Comparison of ENCODE assay signal across 11 cellular contexts in the genomic region with DNA sequence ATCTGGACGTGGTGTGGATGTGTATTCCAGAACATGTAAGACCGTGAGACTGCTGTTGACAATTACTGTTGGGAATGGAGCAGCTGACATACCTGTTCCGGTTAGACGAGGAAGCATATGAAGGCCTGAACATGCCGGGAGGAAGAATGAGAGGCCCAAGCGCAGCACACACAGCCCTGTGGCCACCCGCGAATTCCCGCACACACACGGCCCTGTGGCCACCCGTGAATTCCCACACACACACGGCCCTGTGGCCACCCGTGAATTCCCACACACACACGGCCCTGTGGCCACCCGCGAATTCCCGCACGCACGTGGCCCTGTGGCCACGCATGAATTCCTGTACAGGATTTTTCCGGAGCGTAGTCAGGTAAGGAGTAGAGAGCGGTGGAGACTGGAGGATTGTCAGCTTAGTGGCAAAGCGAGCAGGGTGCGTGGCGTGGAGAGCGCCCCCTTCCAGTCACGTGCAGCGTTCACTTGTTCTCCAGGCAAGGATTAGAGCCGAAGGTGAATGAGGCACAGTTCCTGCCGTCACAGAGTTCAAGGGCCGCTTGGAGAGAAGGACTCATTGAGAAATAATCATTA. TPM values are rescaled to one million over a fixed set of nuclear protein-coding genes. Genes with fewer than 3 reads are reported as not detected.
DNase-seq lines count a peak whose midpoint lies in the region; ATAC-seq, FAIRE-seq and TF ChIP-seq lines count a peak whose summit lies in the region.
"Had no signal": no experiment of that assay in that cellular context is flagged by ENCODE, and none has a peak within 500 bp of the region (broad histone marks: within the 10 kb centered on the region; RNA-seq: fewer than 3 reads in every experiment).

No MANE protein-coding gene starts in this region.

- peak overlapping the region; percentile 60 for H3K27ac Mint-ChIP-seq in activated naive CD4-positive, alpha-beta T cell treated with anti-CD3 and anti-CD28 coated beads for 36 hours
- H3K27ac Mint-ChIP-seq in activated naive CD4-positive, alpha-beta T cell treated with anti-CD3 and anti-CD28 coated beads, Interleukin-2, amount 10 ng/mL, durations not matched to agents 7 days and 5 days, result no peak overlapping the region

- no peaks in the 10 kb centered on the region for H3K27me3 Mint-ChIP-seq in activated naive CD4-positive, alpha-beta T cell treated with anti-CD3 and anti-CD28 coated beads for 36 hours (ENCODE audit: low read depth)
- no peaks in the 10 kb centered on the region for H3K27me3 Mint-ChIP-seq in activated naive CD4-positive, alpha-beta T cell treated with anti-CD3 and anti-CD28 coated beads, Interleukin-2, amount 10 ng/mL, durations not matched to agents 7 days and 5 days

- 77% methylated on average over 32 of the region's 32 CpGs for WGBS in liver

- H3K36me3 Mint-ChIP-seq in activated naive CD4-positive, alpha-beta T cell treated with anti-CD3 and anti-CD28 coated beads for 36 hours (ENCODE audit: low read depth), result peaks cover 21% of the 10 kb centered on the region
- peaks cover 35% of the 10 kb centered on the region for H3K36me3 Mint-ChIP-seq in activated naive CD4-positive, alpha-beta T cell treated with anti-CD3 and anti-CD28 coated beads, Interleukin-2, amount 10 ng/mL, durations not matched to agents 7 days and 5 days

- H3K4me1 Mint-ChIP-seq in activated naive CD4-positive, alpha-beta T cell treated with anti-CD3 and anti-CD28 coated beads for 36 hours (ENCODE audit: low read depth), result peaks cover 65% of the 10 kb centered on the region
- H3K4me1 Mint-ChIP-seq in activated naive CD4-positive, alpha-beta T cell treated with anti-CD3 and anti-CD28 coated beads, Interleukin-2, amount 10 ng/mL, durations not matched to agents 7 days and 5 days, result peaks cover 49% of the 10 kb centered on the region

- H3K36me3 ChIP-seq in liver (ENCODE audit: control insufficient read depth in 4 of 4, insufficient read depth in 3 of 4, low read depth in 1 of 4, low read length in 3 of 4), result no peaks in the 10 kb centered on the region

- TF ChIP-seq CTCF in liver (IDR thresholded peaks at IDR 0.05; ENCODE audit: low read depth, low read length, missing input control), result no peak

- no peak for TF ChIP-seq RAD21 in liver (IDR thresholded peaks at IDR 0.05)

- peaks cover 4 to 57% (median 39%) of the 10 kb centered on the region in 4 donors for H3K4me1 ChIP-seq in liver (ENCODE audit: control insufficient read depth in 4 of 4, insufficient read depth in 4 of 4, low read length in 3 of 4)

- no peaks in the 10 kb centered on the region for H3K9me3 ChIP-seq in liver (ENCODE audit: control insufficient read depth in 4 of 4, low read length in 3 of 4)

- FAIRE-seq in urothelium cell line (lab: Jason Lieb, UNC), result peak; percentile 83

- no peaks in the 10 kb centered on the region for H3K9me3 Mint-ChIP-seq in activated naive CD4-positive, alpha-beta T cell treated with anti-CD3 and anti-CD28 coated beads for 36 hours
- no peaks in the 10 kb centered on the region for H3K9me3 Mint-ChIP-seq in activated naive CD4-positive, alpha-beta T cell treated with anti-CD3 and anti-CD28 coated beads, Interleukin-2, amount 10 ng/mL, durations not matched to agents 7 days and 5 days
- H3K9me3 Mint-ChIP-seq: naive thymus-derived CD4-positive, alpha-beta T cell had no signal

- H3K9ac ChIP-seq in liver (ENCODE audit: low read depth in 1 of 2, low read length in 2 of 2), result no peak overlapping the region

- no peak overlapping the region for H3K4me3 Mint-ChIP-seq in activated naive CD4-positive, alpha-beta T cell treated with anti-CD3 and anti-CD28 coated beads for 36 hours
- H3K4me3 Mint-ChIP-seq in activated naive CD4-positive, alpha-beta T cell treated with anti-CD3 and anti-CD28 coated beads, Interleukin-2, amount 10 ng/mL, durations not matched to agents 7 days and 5 days, result no peak overlapping the region

- CTCF ChIA-PET in activated naive CD4-positive, alpha-beta T cell treated with anti-CD3 and anti-CD28 coated beads for 36 hours (lab: Charles Lee), result interaction anchor here (0.7 kb wide), 1 partner anchor 134 kb away, joined by 3 read pairs; no protein-coding TSS in a partner anchor
- CTCF ChIA-PET in activated naive CD4-positive, alpha-beta T cell treated with anti-CD3 and anti-CD28 coated beads, Interleukin-2, amount 10 ng/mL, durations not matched to agents 7 days and 5 days (lab: Charles Lee), result interaction anchor here (1.4 kb wide), 1 partner anchor 9 kb away, joined by 8 read pairs; a partner anchor contains a TSS

- H3K27ac ChIP-seq in epithelial cell of prostate (peak overlapping the region; percentile 55), liver (ENCODE audit: low read depth in 1 of 2, low read length in 2 of 2) (peak overlapping the region; percentile 14 to 30)
- H3K27ac ChIP-seq: PC-9 had no signal

- no peak for DNase-seq in activated naive CD4-positive, alpha-beta T cell treated with anti-CD3 and anti-CD28 coated beads for 36 hours
- DNase-seq in activated naive CD4-positive, alpha-beta T cell treated with anti-CD3 and anti-CD28 coated beads, Interleukin-2, amount 10 ng/mL, durations not matched to agents 7 days and 5 days, result no peak
- DNase-seq in epithelial cell of prostate (ENCODE audit: low read depth, low spot score) (no peak), urothelium cell line (ENCODE audit: low spot score) (no peak), amygdala (lab: John Stamatoyannopoulos, UW) (no peak)
- no peak for DNase-seq in activated T-cell treated with anti-CD3 and anti-CD28 coated beads, Interleukin-2, amount 50 U/mL, for 1 hour
- DNase-seq: activated gamma-delta T cell; naive thymus-derived CD4-positive, alpha-beta T cell; PC-9 had no signal

- no peaks in the 10 kb centered on the region for H3K27me3 ChIP-seq in liver (ENCODE audit: control insufficient read depth in 4 of 4, insufficient read depth in 4 of 4, low read length in 3 of 4)

- no peak for ATAC-seq in GM19467 (IDR thresholded peaks at IDR 0.05; ENCODE audit: unreplicated experiment)
- ATAC-seq: naive thymus-derived CD4-positive, alpha-beta T cell had no signal

- no peak overlapping the region for H3K4me3 ChIP-seq in liver (ENCODE audit: low read depth in 1 of 3, low read length in 3 of 3)
- H3K4me3 ChIP-seq: PC-9 had no signal

- intact Hi-C loops in activated naive CD4-positive, alpha-beta T cell treated with anti-CD3 and anti-CD28 coated beads for 36 hours (cut with micrococcal nuclease), result no loop called here

TF ChIP-seq in liver, 16 proteins besides CTCF, POLR2A, EP300 and RAD21:
- peak in 1 of 2 donors; percentile 63 for TF ChIP-seq RXRA (IDR thresholded peaks at IDR 0.05)
- TF ChIP-seq, protein P1, sequence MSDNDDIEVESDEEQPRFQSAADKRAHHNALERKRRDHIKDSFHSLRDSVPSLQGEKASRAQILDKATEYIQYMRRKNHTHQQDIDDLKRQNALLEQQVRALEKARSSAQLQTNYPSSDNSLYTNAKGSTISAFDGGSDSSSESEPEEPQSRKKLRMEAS (IDR thresholded peaks at IDR 0.05), result no peak
- TF ChIP-seq HNF4A (conservative IDR thresholded peaks at IDR 0.05), result peak in 1 of 2 donors; percentile 59

RNA-seq across cellular contexts. Expression of a gene that starts 9.5 kb away (rescaled TPM):
- 10 to 100 TPM; 67.8 to 74.4 TPM for total RNA-seq in activated naive CD4-positive, alpha-beta T cell treated with anti-CD3 and anti-CD28 coated beads for 36 hours
- total RNA-seq in liver, result 100 to 1,000 TPM in 1 of 2 donors, 10 to 100 TPM in 1; 50.9 to 162 TPM
- 10 to 100 TPM; 24.8 to 29.2 TPM for polyA plus RNA-seq in liver

RNA-seq across cellular contexts. Expression of a gene that starts 53.6 kb away (rescaled TPM):
- total RNA-seq in activated naive CD4-positive, alpha-beta T cell treated with anti-CD3 and anti-CD28 coated beads for 36 hours, result 10 to 100 TPM; 19.3 to 20.2 TPM
- total RNA-seq in liver, result 10 to 100 TPM; 19.5 to 30.3 TPM
- 10 to 100 TPM; 24.3 to 34.7 TPM for polyA plus RNA-seq in liver
